Comparison of ENCODE assay signal across 2 cellular contexts in the genomic region with DNA sequence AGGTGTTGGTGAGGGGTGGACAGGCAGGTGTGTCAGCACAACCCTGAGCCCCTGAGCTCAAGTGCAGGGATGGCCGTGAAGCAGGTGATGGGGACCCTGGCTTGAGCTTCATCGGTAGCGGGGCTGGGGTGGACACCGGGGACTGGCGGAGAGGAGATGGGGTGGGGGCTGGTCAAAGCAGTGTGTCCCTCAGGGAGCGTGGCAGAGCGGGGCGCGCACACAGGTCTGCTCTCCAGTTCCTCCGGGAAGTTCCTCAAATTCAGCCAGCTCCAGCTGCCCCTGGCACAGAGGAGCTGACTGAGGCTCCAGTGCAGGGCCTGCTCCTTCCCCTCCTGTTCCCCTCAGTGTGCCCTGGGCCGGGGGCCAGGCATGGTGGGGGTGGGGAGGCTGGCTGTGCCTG. TPM values are rescaled to one million over a fixed set of nuclear protein-coding genes. Genes with fewer than 3 reads are reported as not detected.
"Had no signal": no experiment of that assay in that cellular context is flagged by ENCODE, and none has a peak within 500 bp of the region (broad histone marks: within the 10 kb centered on the region; RNA-seq: fewer than 3 reads in every experiment).

No MANE protein-coding gene starts in this region.

RNA-seq across cellular contexts. Expression of gene RIMBP3B, which starts 19.7 kb away (rescaled TPM):
- total RNA-seq: GM23248, HepG2 had no signal
- polyA plus RNA-seq: HepG2 had no signal
